Comparison of ENCODE assay signal across 2 cellular contexts in genomic region chr1:235351898-235352297, GRCh38.
TF ChIP-seq lines count a peak whose summit lies in the region.

No MANE protein-coding gene starts in this region.

TF ChIP-seq in liver, 16 proteins besides CTCF, POLR2A, EP300 and RAD21:
- peak; percentile 37 for TF ChIP-seq NR2F2 (IDR thresholded peaks at IDR 0.05)
- no peak for TF ChIP-seq RXRA (IDR thresholded peaks at IDR 0.05)

TF ChIP-seq in HepG2, 621 proteins besides CTCF, POLR2A, EP300 and RAD21:
- TF ChIP-seq SSRP1 (CRISPR knock-in tag; IDR thresholded peaks at IDR 0.05): no peak
- TF ChIP-seq ZNF703 (CRISPR knock-in tag; IDR thresholded peaks at IDR 0.05; ENCODE audit: borderline replicate concordance): no peak
- no peak for TF ChIP-seq TRAFD1 (CRISPR knock-in tag; IDR thresholded peaks at IDR 0.05; ENCODE audit: borderline replicate concordance)
- no peak for TF ChIP-seq SMC3 (IDR thresholded peaks at IDR 0.05; ENCODE audit: low read length)
- no peak for TF ChIP-seq POLR2G (IDR thresholded peaks at IDR 0.05; ENCODE audit: low read depth, low read length)
- no peak for TF ChIP-seq ZNF484 (CRISPR knock-in tag; IDR thresholded peaks at IDR 0.05; ENCODE audit: borderline replicate concordance, low read depth)
- no peak for TF ChIP-seq SOX13 (IDR thresholded peaks at IDR 0.05)
- TF ChIP-seq SOX13 (CRISPR knock-in tag; conservative IDR thresholded peaks at IDR 0.05 in 1 of 2, IDR thresholded peaks at IDR 0.05 in 1 of 2): no peak
- TF ChIP-seq ZNF225 (CRISPR knock-in tag; IDR thresholded peaks at IDR 0.05): no peak
- no peak for TF ChIP-seq ZIK1 (CRISPR knock-in tag; IDR thresholded peaks at IDR 0.05; ENCODE audit: borderline replicate concordance, low read depth)
- no peak for TF ChIP-seq GPBP1L1 (CRISPR knock-in tag; IDR thresholded peaks at IDR 0.05)
- no peak for TF ChIP-seq TFDP1 (CRISPR knock-in tag; IDR thresholded peaks at IDR 0.05; ENCODE audit: borderline replicate concordance)
